Comparison of ENCODE assay signal across 13 cellular contexts in genomic region chr22:23835773-23836144, GRCh38. TPM values are rescaled to one million over a fixed set of nuclear protein-coding genes. Genes with fewer than 3 reads are reported as not detected.
DNase-seq lines count a peak whose midpoint lies in the region; ATAC-seq and TF ChIP-seq lines count a peak whose summit lies in the region.
"Had no signal": no experiment of that assay in that cellular context is flagged by ENCODE, and none has a peak within 500 bp of the region (broad histone marks: within the 10 kb centered on the region; RNA-seq: fewer than 3 reads in every experiment).

No MANE protein-coding gene starts in this region.

- H2AFZ ChIP-seq in OCI-LY7 (ENCODE audit: low read length): no peak overlapping the region

- 31 to 48% methylated on average over 9 of the region's 9 CpGs for WGBS in heart right ventricle, 2 donors
- 27 to 35% (median 28%) methylated on average over 9 of the region's 9 CpGs for WGBS in psoas muscle, 3 donors
- WGBS in endodermal cell (ENCODE audit: insufficient coverage in 1 of 2, insufficient read length in 1 of 2), 2 experiments: 79 to 82% methylated on average over 6 to 9 of the region's 9 CpGs

- ATAC-seq in heart right ventricle: peak; percentile 11 to 76 (median 47)
- ATAC-seq in psoas muscle: peak in 3 of 4 donors; percentile 9 to 47 (median 43)
- no peak for ATAC-seq in HG02798 (IDR thresholded peaks at IDR 0.05; ENCODE audit: poor library complexity, unreplicated experiment)
- no peak for ATAC-seq in GM18517 (IDR thresholded peaks at IDR 0.05; ENCODE audit: unreplicated experiment)
- ATAC-seq in GM19328 (IDR thresholded peaks at IDR 0.05; ENCODE audit: unreplicated experiment): no peak
- ATAC-seq: K562; stimulated activated naive CD8-positive, alpha-beta T cell treated with anti-CD3 and anti-CD28 coated beads, Interleukin-15, Interleukin-2, amounts not matched to agents 100 U/mL and 50 U/mL, for 24 hours had no signal

- peaks cover 14 to 30% (median 20%) of the 10 kb centered on the region in 4 donors for H3K4me1 Mint-ChIP-seq in CD4-positive, alpha-beta memory T cell
- peaks cover 7% of the 10 kb centered on the region for H3K4me1 Mint-ChIP-seq in endodermal cell

- TF ChIP-seq CTCF in OCI-LY7 (conservative IDR thresholded peaks at IDR 0.05; ENCODE audit: low read length) (no peak), heart right ventricle (IDR thresholded peaks at IDR 0.05) (no peak), psoas muscle (IDR thresholded peaks at IDR 0.05) (no peak), endodermal cell (conservative IDR thresholded peaks at IDR 0.05) (no peak)

- H3K79me2 ChIP-seq in OCI-LY7 (ENCODE audit: insufficient read depth, low read depth, low read length): no peaks in the 10 kb centered on the region

- no peaks in the 10 kb centered on the region for H3K27me3 Mint-ChIP-seq in CD4-positive, alpha-beta memory T cell
- peaks cover 17% of the 10 kb centered on the region for H3K27me3 Mint-ChIP-seq in endodermal cell (ENCODE audit: insufficient read depth)

- H3K4me1 ChIP-seq in CD4-positive, alpha-beta memory T cell (ENCODE audit: insufficient read depth, low read length): peaks cover 14% of the 10 kb centered on the region
- H3K4me1 ChIP-seq in OCI-LY7 (ENCODE audit: insufficient read depth, low read length, poor library complexity, severe bottlenecking) (peaks cover 45% of the 10 kb centered on the region), heart right ventricle (peaks cover 18 to 93% (median 65%) of the 10 kb centered on the region in 9 donors), psoas muscle (peaks cover 62% of the 10 kb centered on the region), endodermal cell (ENCODE audit: control insufficient read depth, insufficient read depth, low read length) (no peaks in the 10 kb centered on the region)

- H3K4me3 Mint-ChIP-seq in CD4-positive, alpha-beta memory T cell: peak overlapping the region in 1 of 8 donors; percentile 35
- H3K4me3 Mint-ChIP-seq in endodermal cell: no peak overlapping the region

- peaks cover 0 to 18% of the 10 kb centered on the region in 2 donors for H3K36me3 Mint-ChIP-seq in CD4-positive, alpha-beta memory T cell
- peaks cover 21% of the 10 kb centered on the region for H3K36me3 Mint-ChIP-seq in endodermal cell (ENCODE audit: low read depth)

- BruUV-seq in OCI-LY7 (replicated peaks; lab: Mats Ljungman, UMichigan): TSS peak; percentile 47

- POLR2A ChIA-PET in CD4-positive, alpha-beta memory T cell (lab: Charles Lee; ENCODE audit: partially characterized antibody): interaction anchor here (1.2 kb wide), 1 partner anchor 22 kb away, joined by 6 read pairs; the partner anchor contains the start of gene SLC2A11
- POLR2A ChIA-PET in OCI-LY7 (lab: Charles Lee): interaction anchor here (0.6 to 1.1 kb wide), 2 partner anchors 30 to 88 kb away, joined by 4 to 5 read pairs; no protein-coding TSS in a partner anchor

- H3K27ac ChIP-seq in CD4-positive, alpha-beta memory T cell (ENCODE audit: low read depth, low read length): no peak overlapping the region
- H3K27ac ChIP-seq in OCI-LY7 (ENCODE audit: low read depth, low read length, poor library complexity, severe bottlenecking) (peak overlapping the region; percentile 83), heart right ventricle (peak overlapping the region; percentile 75 to 95 (median 90)), psoas muscle (peak overlapping the region; percentile 80), endodermal cell (ENCODE audit: low read depth, low read length) (no peak overlapping the region)
- H3K27ac ChIP-seq: SK-N-MC had no signal

- peak overlapping the region in 4 of 7 donors; percentile 10 to 83 (median 69) for H3K27ac Mint-ChIP-seq in CD4-positive, alpha-beta memory T cell
- H3K27ac Mint-ChIP-seq in endodermal cell: no peak overlapping the region

- H3K4me2 ChIP-seq in OCI-LY7 (ENCODE audit: low read length): no peak overlapping the region; the same call in 1 of the 2 replicates

- H3K9me3 ChIP-seq in CD4-positive, alpha-beta memory T cell (ENCODE audit: control insufficient read depth in 1 of 2, low read length in 2 of 2): no peaks in the 10 kb centered on the region
- H3K9me3 ChIP-seq in OCI-LY7 (ENCODE audit: low read length) (no peaks in the 10 kb centered on the region), heart right ventricle (no peaks in the 10 kb centered on the region), psoas muscle (no peaks in the 10 kb centered on the region), endodermal cell (ENCODE audit: control insufficient read depth, low read length) (no peaks in the 10 kb centered on the region)

- H3K4me3 ChIP-seq in CD4-positive, alpha-beta memory T cell (ENCODE audit: low read length in 2 of 2): no peak overlapping the region
- H3K4me3 ChIP-seq in OCI-LY7 (ENCODE audit: low read depth, low read length, poor library complexity, severe bottlenecking): no peak overlapping the region
- no peak overlapping the region for H3K4me3 ChIP-seq in heart right ventricle
- no peak overlapping the region for H3K4me3 ChIP-seq in psoas muscle
- H3K4me3 ChIP-seq in endodermal cell (ENCODE audit: low read length): no peak overlapping the region
- H3K4me3 ChIP-seq: K562, SK-N-MC had no signal

- peaks cover 10% of the 10 kb centered on the region for H3K36me3 ChIP-seq in CD4-positive, alpha-beta memory T cell (ENCODE audit: insufficient read depth, low read length)
- H3K36me3 ChIP-seq in OCI-LY7 (ENCODE audit: insufficient read depth, low read length) (peaks cover 69% of the 10 kb centered on the region), heart right ventricle (peaks cover 0 to 56% (median 0%) of the 10 kb centered on the region in 9 donors), psoas muscle (ENCODE audit: insufficient read depth in 1 of 2, low read depth in 1 of 2) (peaks cover 0 to 22% of the 10 kb centered on the region in 2 donors), endodermal cell (ENCODE audit: control insufficient read depth, insufficient read depth, low read length) (peaks cover 36% of the 10 kb centered on the region)

- CTCF ChIA-PET in CD4-positive, alpha-beta memory T cell (lab: Charles Lee; ENCODE audit: partially characterized antibody): interaction anchor here (1.8 kb wide), 1 partner anchor 14 kb away, joined by 8 read pairs; no protein-coding TSS in a partner anchor
- CTCF ChIA-PET in OCI-LY7 (lab: Charles Lee; ENCODE audit: unreplicated experiment): no interaction called here

- no peak for DNase-seq in CD4-positive, alpha-beta memory T cell
- DNase-seq in OCI-LY7 (ENCODE audit: low spot score) (no peak), heart right ventricle (peak; percentile 53 to 68), psoas muscle (peak in 1 of 2 donors; percentile 75), endodermal cell (no peak)
- DNase-seq: mammary epithelial cell; stimulated activated CD4-positive, alpha-beta T cell treated with anti-CD3 and anti-CD28 coated beads, Interleukin-4, amount 100 ng/mL, for 24 hours; stimulated activated naive CD8-positive, alpha-beta T cell treated with anti-CD3 and anti-CD28 coated beads, Interleukin-15, Interleukin-2, amounts not matched to agents 100 U/mL and 50 U/mL, for 24 hours had no signal

- H3K9me3 Mint-ChIP-seq in CD4-positive, alpha-beta memory T cell: peaks cover 0 to 3% (median 0%) of the 10 kb centered on the region in 8 donors
- no peaks in the 10 kb centered on the region for H3K9me3 Mint-ChIP-seq in endodermal cell

- intact Hi-C loops in CD4-positive, alpha-beta memory T cell (cut with micrococcal nuclease): loop anchor here (5.0 to 10.0 kb wide), 2 partner anchors 118 to 141 kb away; partner anchors contain the start of gene RGL4
- intact Hi-C loops in OCI-LY7 (cut with micrococcal nuclease; ENCODE audit: unreplicated experiment): loop anchor here (5.0 kb wide), 1 partner anchor 48 kb away; the partner anchor contains the start of gene SMARCB1
- intact Hi-C loops in heart right ventricle (cut with DNase I): no loop called here
- intact Hi-C loops in psoas muscle (cut with DNase I): no loop called here

- H3K9me2 ChIP-seq in OCI-LY7 (ENCODE audit: insufficient read depth, low read length): no peaks in the 10 kb centered on the region

- H3K9ac ChIP-seq in endodermal cell (ENCODE audit: extremely low read depth, low read length, poor library complexity, severe bottlenecking): no peak overlapping the region

- no peaks in the 10 kb centered on the region for H4K20me1 ChIP-seq in OCI-LY7 (ENCODE audit: insufficient read depth, low read length)

- H3K27me3 ChIP-seq in CD4-positive, alpha-beta memory T cell (ENCODE audit: insufficient read depth, low read length): no peaks in the 10 kb centered on the region
- H3K27me3 ChIP-seq in heart right ventricle (no peaks in the 10 kb centered on the region), psoas muscle (ENCODE audit: insufficient read depth in 3 of 3, low read length in 2 of 3) (no peaks in the 10 kb centered on the region), endodermal cell (ENCODE audit: control insufficient read depth, insufficient read depth, low read length, poor library complexity, severe bottlenecking) (no peaks in the 10 kb centered on the region)

RNA-seq across cellular contexts. Expression of gene DERL3, which starts 3.0 kb away (rescaled TPM):
- total RNA-seq in CD4-positive, alpha-beta memory T cell: 1 to 10 TPM; 1.9 to 2.9 TPM
- 1 to 10 TPM in 1 of 2 donors, under 1 TPM in 1; 0.25 to 1.5 TPM for polyA plus RNA-seq in CD4-positive, alpha-beta memory T cell
- 34.6 and 44.6 TPM in 2 replicates for total RNA-seq in OCI-LY7 (2014; rRNA removed; shearing (Covaris generic))
- total RNA-seq in OCI-LY7 (2022) (52.1 and 64.1 TPM in 2 replicates), heart right ventricle (1 to 10 TPM in 9 of 10 donors, under 1 TPM in 1; 0.91 to 5.1 (median 1.7) TPM), psoas muscle (1 to 10 TPM in 2 of 4 donors, under 1 TPM in 2; 0.54 to 4.4 (median 1.1) TPM), endodermal cell (1 to 10 TPM; 6.3 to 7.6 TPM)
- polyA plus RNA-seq in heart right ventricle (10 to 100 TPM in 1 of 2 donors, 1 to 10 TPM in 1; 2.0 to 14.1 TPM), psoas muscle (1 to 10 TPM in 1 of 3 donors, under 1 TPM in 2; 0.22 to 1.1 (median 0.92) TPM)
- polyA plus RNA-seq in endodermal cell (2013, experiment 1 of 2): 8.1 TPM
- 7.7 TPM for polyA plus RNA-seq in endodermal cell (2013, experiment 2 of 2)
- total RNA-seq: mammary epithelial cell had no signal

RNA-seq across cellular contexts. Expression of gene SLC2A11, which starts 21.9 kb away (rescaled TPM):
- total RNA-seq in CD4-positive, alpha-beta memory T cell: 10 to 100 TPM; 24.5 to 27.2 TPM
- 1 to 10 TPM; 3.9 to 5.0 TPM for polyA plus RNA-seq in CD4-positive, alpha-beta memory T cell
- 16.0 and 16.4 TPM in 2 replicates for total RNA-seq in OCI-LY7 (2014; rRNA removed; shearing (Covaris generic))
- total RNA-seq in OCI-LY7 (2022) (41.6 and 50.2 TPM in 2 replicates), heart right ventricle (10 to 100 TPM; 16.1 to 30.4 (median 21.2) TPM), psoas muscle (10 to 100 TPM in 1 of 4 donors, 1 to 10 TPM in 3; 4.2 to 11.8 (median 6.3) TPM), endodermal cell (10 to 100 TPM; 13.1 to 14.8 TPM)
- polyA plus RNA-seq in heart right ventricle (10 to 100 TPM in 1 of 2 donors, 1 to 10 TPM in 1; 8.3 to 42.1 TPM), psoas muscle (10 to 100 TPM in 1 of 3 donors, 1 to 10 TPM in 2; 3.7 to 12.7 (median 4.9) TPM)
- polyA plus RNA-seq in endodermal cell (2013, experiment 1 of 2): 12.0 TPM
- polyA plus RNA-seq in endodermal cell (2013, experiment 2 of 2): 9.3 TPM

RNA-seq across cellular contexts. Expression of gene SMARCB1, which starts 49.0 kb away (rescaled TPM):
- total RNA-seq in CD4-positive, alpha-beta memory T cell: 10 to 100 TPM; 41.2 to 42.3 TPM
- 10 to 100 TPM; 36.6 to 46.0 TPM for polyA plus RNA-seq in CD4-positive, alpha-beta memory T cell
- total RNA-seq in OCI-LY7 (2014; rRNA removed; shearing (Covaris generic)): 265 and 297 TPM in 2 replicates
- 242 and 252 TPM in 2 replicates for total RNA-seq in OCI-LY7 (2022)
- total RNA-seq in heart right ventricle: 10 to 100 TPM; 28.5 to 73.1 (median 39.8) TPM
- polyA plus RNA-seq in heart right ventricle: 10 to 100 TPM; 26.8 to 70.0 TPM
- 10 to 100 TPM; 21.9 to 76.6 (median 48.3) TPM for total RNA-seq in psoas muscle
- 10 to 100 TPM; 20.7 to 47.6 (median 38.4) TPM for polyA plus RNA-seq in psoas muscle
- 100 to 1,000 TPM; 136 to 148 TPM for total RNA-seq in endodermal cell
- polyA plus RNA-seq in endodermal cell (2013, experiment 1 of 2): 201 TPM
- 179 TPM for polyA plus RNA-seq in endodermal cell (2013, experiment 2 of 2)

RNA-seq across cellular contexts. Expression of gene MIF, which starts 58.4 kb away (rescaled TPM):
- 100 to 1,000 TPM; 208 to 217 TPM for total RNA-seq in CD4-positive, alpha-beta memory T cell
- polyA plus RNA-seq in CD4-positive, alpha-beta memory T cell: 1,000 to 10,000 TPM; 1,156 to 1,346 TPM
- total RNA-seq in OCI-LY7 (2014; rRNA removed; shearing (Covaris generic)): 861 and 1,440 TPM in 2 replicates
- total RNA-seq in OCI-LY7 (2022) (1,078 and 1,202 TPM in 2 replicates), heart right ventricle (100 to 1,000 TPM; 135 to 457 (median 225) TPM), psoas muscle (100 to 1,000 TPM; 110 to 167 (median 139) TPM), endodermal cell (100 to 1,000 TPM; 722 to 753 TPM)
- polyA plus RNA-seq in heart right ventricle (100 to 1,000 TPM; 474 to 634 TPM), psoas muscle (100 to 1,000 TPM; 125 to 277 (median 131) TPM)
- polyA plus RNA-seq in endodermal cell (2013, experiment 1 of 2): 847 TPM
- 826 TPM for polyA plus RNA-seq in endodermal cell (2013, experiment 2 of 2)

Comparison
In these comparisons a context has a peak if more than half of its experiments do, and no peak if none do; other contexts are left out.
1. DNase-seq: peak in heart right ventricle (2 of 2); none in CD4-positive, alpha-beta memory T cell (0 of 5), OCI-LY7 (single experiment) and endodermal cell (single experiment).
2. H3K27ac ChIP-seq: peak in OCI-LY7 (single experiment), heart right ventricle (10 of 10) and psoas muscle (single experiment); none in CD4-positive, alpha-beta memory T cell (single experiment) and endodermal cell (single experiment).
3. ATAC-seq: peak in heart right ventricle (8 of 8) and psoas muscle (3 of 4); none in HG02798 (single experiment), GM18517 (single experiment) and GM19328 (single experiment).
4. RNA of gene DERL3, which starts 3.0 kb away (total RNA-seq): 34.6 to 64.1 TPM in OCI-LY7; 6.3 to 7.6 TPM in endodermal cell, 1.9 to 2.9 TPM in CD4-positive, alpha-beta memory T cell, 0.91 to 5.1 TPM in heart right ventricle and 0.54 to 4.4 TPM in psoas muscle; every median in the first group is over 4 times any median in the second.
5. intact Hi-C loops: an anchor here in CD4-positive, alpha-beta memory T cell (5.0 to 10.0 kb wide) and OCI-LY7 (5.0 kb wide); none called in heart right ventricle and psoas muscle.